Comparison of ENCODE assay signal across 26 cellular contexts in the genomic region with DNA sequence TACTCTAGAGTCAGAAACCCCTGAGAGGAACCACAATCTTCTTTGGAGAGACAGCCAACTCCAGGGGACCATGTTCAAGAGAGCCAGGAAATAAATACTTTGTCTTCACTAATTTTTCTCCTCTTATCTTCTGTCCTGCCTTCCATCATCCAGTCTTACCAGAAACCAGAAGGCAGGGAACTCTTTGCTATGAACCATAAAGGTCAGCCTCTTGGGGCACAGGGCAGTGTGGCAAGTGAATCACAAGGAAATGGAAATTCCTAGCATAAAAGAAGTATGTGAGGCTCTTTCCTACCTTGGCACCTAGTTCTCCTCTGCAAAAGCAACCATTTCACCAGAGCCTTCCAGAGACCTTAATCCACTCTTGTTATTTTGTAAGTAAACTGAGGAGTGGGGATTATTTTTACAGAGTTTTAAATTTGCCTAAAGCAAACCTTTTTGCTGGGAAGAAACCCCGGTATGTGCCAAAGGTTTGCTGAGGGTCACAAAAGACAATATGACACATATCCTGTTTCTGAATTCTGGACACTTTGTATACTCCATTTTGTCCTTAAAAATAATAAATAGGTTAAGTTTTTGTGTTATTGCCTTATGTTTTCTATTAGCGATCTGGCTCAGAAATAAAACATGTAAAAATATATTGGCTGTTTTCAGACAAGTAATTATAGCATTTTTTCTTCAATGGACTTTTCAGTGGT.
DNase-seq lines count a peak whose midpoint lies in the region; ATAC-seq and TF ChIP-seq lines count a peak whose summit lies in the region.
"Had no signal": no experiment of that assay in that cellular context is flagged by ENCODE, and none has a peak within 500 bp of the region (broad histone marks: within the 10 kb centered on the region; RNA-seq: fewer than 3 reads in every experiment).

No MANE protein-coding gene starts in this region.

- H3K27ac ChIP-seq in hepatocyte (peak overlapping the region; percentile 39), ovary (no peak overlapping the region), foreskin keratinocyte (no peak overlapping the region)
- H3K27ac ChIP-seq: A549; BLaER1 treated with 17β-estradiol and CSF1 and Interleukin-3, amounts not matched to agents 10 nM and 100 nM; brain microvascular endothelial cell; neutrophil; transverse colon; VCaP had no signal

- H4K20me1 ChIP-seq in hepatocyte (ENCODE audit: insufficient read depth, poor library complexity, severe bottlenecking), result no peaks in the 10 kb centered on the region
- H4K20me1 ChIP-seq: BLaER1 treated with 17β-estradiol and CSF1 and Interleukin-3, amounts not matched to agents 10 nM and 100 nM had no signal

- peak; percentile 16 for DNase-seq in ACHN
- DNase-seq in M059J (ENCODE audit: low read depth), result peak; percentile 70
- DNase-seq in choroid plexus epithelial cell (ENCODE audit: low read depth), result peak; percentile 19
- no peak for DNase-seq in hepatocyte (ENCODE audit: low spot score)
- DNase-seq in activated gamma-delta T cell (lab: John Stamatoyannopoulos, UW), result no peak
- DNase-seq in activated CD4-positive, alpha-beta memory T cell treated with anti-CD3 and anti-CD28 coated beads for 36 hours, result no peak
- no peak for DNase-seq in ovary
- DNase-seq in foreskin keratinocyte, result no peak
- DNase-seq: activated CD4-positive, alpha-beta T cell treated with anti-CD3 and anti-CD28 coated beads, Interleukin-2, amount 50 U/mL, for 1 hour; activated CD8-positive, alpha-beta memory T cell treated with anti-CD3 and anti-CD28 coated beads, Interleukin-2, amount 50 U/mL, for 4 hours; activated naive CD8-positive, alpha-beta T cell treated with anti-CD3 and anti-CD28 coated beads, Interleukin-2, amount 50 U/mL, for 24 hours; brain microvascular endothelial cell; Caco-2; GOT3; kidney glomerular epithelial cell; mammary epithelial cell; NCI-H1417; NCI-H2107; NCI-H510A; stimulated activated naive CD8-positive, alpha-beta T cell treated with anti-CD3 and anti-CD28 coated beads, Interleukin-15, amount 100 ng/mL, for 72 hours; transverse colon had no signal

- H3K27me3 ChIP-seq in hepatocyte, result no peaks in the 10 kb centered on the region
- no peaks in the 10 kb centered on the region for H3K27me3 ChIP-seq in ovary
- no peaks in the 10 kb centered on the region for H3K27me3 ChIP-seq in foreskin keratinocyte
- H3K27me3 ChIP-seq: BLaER1 treated with 17β-estradiol and CSF1 and Interleukin-3, amounts not matched to agents 10 nM and 100 nM; brain microvascular endothelial cell; neutrophil; transverse colon had no signal

- TF ChIP-seq POLR2A in ovary (IDR thresholded peaks at IDR 0.05), result no peak

- intact Hi-C loops in activated CD4-positive, alpha-beta memory T cell treated with anti-CD3 and anti-CD28 coated beads for 36 hours (cut with micrococcal nuclease), result no loop called here
- intact Hi-C loops in ovary (cut with DNase I), result no loop called here

- TF ChIP-seq EP300 in ovary (IDR thresholded peaks at IDR 0.05), result no peak

- in situ Hi-C loops in ACHN (cut with HindIII; ENCODE audit: low pct_ligation_motif_present, low pct_unique_long_range_greater_than_20kb, low sequenced_read_pairs), result no loop called here

- H3K9me2 ChIP-seq in hepatocyte (replicated peaks; ENCODE audit: insufficient read depth), result no peaks in the 10 kb centered on the region

- H3K4me3 ChIP-seq in choroid plexus epithelial cell (ENCODE audit: low read depth, low read length) (no peak overlapping the region), hepatocyte (no peak overlapping the region), ovary (no peak overlapping the region)
- H3K4me3 ChIP-seq: A549; BLaER1 treated with 17β-estradiol and CSF1 and Interleukin-3, amounts not matched to agents 10 nM and 100 nM; transverse colon had no signal

- 73% methylated on average over 2 of the region's 2 CpGs for WGBS in hepatocyte (ENCODE audit: low lambda C conversion rate, missing lambda C conversion rate)
- 69 to 77% (median 71%) methylated on average over 2 of the region's 2 CpGs for WGBS in ovary, 3 donors

- ATAC-seq in foreskin keratinocyte, result no peak
- ATAC-seq: A549; activated naive CD8-positive, alpha-beta T cell treated with anti-CD3 and anti-CD28 coated beads, Interleukin-2, amount 50 U/mL, for 24 hours; HepG2; stimulated activated naive CD8-positive, alpha-beta T cell treated with anti-CD3 and anti-CD28 coated beads, Interleukin-15, amount 100 ng/mL, for 72 hours had no signal

- H3K36me3 Mint-ChIP-seq in activated CD4-positive, alpha-beta memory T cell treated with anti-CD3 and anti-CD28 coated beads for 36 hours, result peaks cover 3% of the 10 kb centered on the region

- POLR2A ChIA-PET in activated CD4-positive, alpha-beta memory T cell treated with anti-CD3 and anti-CD28 coated beads for 36 hours (lab: Charles Lee), result no interaction called here

- H3K4me1 ChIP-seq in hepatocyte (ENCODE audit: insufficient read depth), result no peaks in the 10 kb centered on the region
- H3K4me1 ChIP-seq in ovary (ENCODE audit: insufficient read depth), result no peaks in the 10 kb centered on the region
- H3K4me1 ChIP-seq in foreskin keratinocyte, result no peaks in the 10 kb centered on the region
- H3K4me1 ChIP-seq: A549; BLaER1 treated with 17β-estradiol and CSF1 and Interleukin-3, amounts not matched to agents 10 nM and 100 nM; Caco-2; transverse colon had no signal

- no peak overlapping the region for H3K4me2 ChIP-seq in hepatocyte
- H3K4me2 ChIP-seq: A549; BLaER1 treated with 17β-estradiol and CSF1 and Interleukin-3, amounts not matched to agents 10 nM and 100 nM had no signal

- no peak overlapping the region for H3K4me3 Mint-ChIP-seq in activated CD4-positive, alpha-beta memory T cell treated with anti-CD3 and anti-CD28 coated beads for 36 hours
- H3K4me3 Mint-ChIP-seq: activated naive CD8-positive, alpha-beta T cell treated with anti-CD3 and anti-CD28 coated beads, Interleukin-2, amount 50 U/mL, for 24 hours; stimulated activated naive CD8-positive, alpha-beta T cell treated with anti-CD3 and anti-CD28 coated beads, Interleukin-15, amount 100 ng/mL, for 72 hours had no signal

- H3K27me3 Mint-ChIP-seq in activated CD4-positive, alpha-beta memory T cell treated with anti-CD3 and anti-CD28 coated beads for 36 hours, result no peaks in the 10 kb centered on the region
- H3K27me3 Mint-ChIP-seq: activated naive CD8-positive, alpha-beta T cell treated with anti-CD3 and anti-CD28 coated beads, Interleukin-2, amount 50 U/mL, for 24 hours; stimulated activated naive CD8-positive, alpha-beta T cell treated with anti-CD3 and anti-CD28 coated beads, Interleukin-15, amount 100 ng/mL, for 72 hours had no signal

- CTCF ChIA-PET in activated CD4-positive, alpha-beta memory T cell treated with anti-CD3 and anti-CD28 coated beads for 36 hours (lab: Charles Lee), result no interaction called here

- TF ChIP-seq CTCF in choroid plexus epithelial cell (conservative IDR thresholded peaks at IDR 0.05; ENCODE audit: low read depth, low read length) (no peak), hepatocyte (IDR thresholded peaks at IDR 0.05; ENCODE audit: poor library complexity) (no peak), ovary (IDR thresholded peaks at IDR 0.05) (no peak), foreskin keratinocyte (conservative IDR thresholded peaks at IDR 0.05) (no peak)

- H3K36me3 ChIP-seq in hepatocyte (replicated peaks; ENCODE audit: insufficient read depth, low read depth) (no peaks in the 10 kb centered on the region), ovary (no peaks in the 10 kb centered on the region)
- H3K36me3 ChIP-seq: BLaER1 treated with 17β-estradiol and CSF1 and Interleukin-3, amounts not matched to agents 10 nM and 100 nM; brain microvascular endothelial cell; neutrophil; transverse colon had no signal

- peaks cover 5% of the 10 kb centered on the region for H3K9me3 ChIP-seq in hepatocyte (ENCODE audit: low read depth)
- no peaks in the 10 kb centered on the region for H3K9me3 ChIP-seq in ovary
- H3K9me3 ChIP-seq: Caco-2, neutrophil had no signal

- no peak overlapping the region for H3K27ac Mint-ChIP-seq in activated CD4-positive, alpha-beta memory T cell treated with anti-CD3 and anti-CD28 coated beads for 36 hours
- H3K27ac Mint-ChIP-seq: activated naive CD8-positive, alpha-beta T cell treated with anti-CD3 and anti-CD28 coated beads, Interleukin-2, amount 50 U/mL, for 24 hours; stimulated activated naive CD8-positive, alpha-beta T cell treated with anti-CD3 and anti-CD28 coated beads, Interleukin-15, amount 100 ng/mL, for 72 hours had no signal

- no peaks in the 10 kb centered on the region for H3K4me1 Mint-ChIP-seq in activated CD4-positive, alpha-beta memory T cell treated with anti-CD3 and anti-CD28 coated beads for 36 hours (ENCODE audit: low read depth)
- H3K4me1 Mint-ChIP-seq: activated naive CD8-positive, alpha-beta T cell treated with anti-CD3 and anti-CD28 coated beads, Interleukin-2, amount 50 U/mL, for 24 hours; stimulated activated naive CD8-positive, alpha-beta T cell treated with anti-CD3 and anti-CD28 coated beads, Interleukin-15, amount 100 ng/mL, for 72 hours had no signal

- H3K79me2 ChIP-seq in hepatocyte, result no peaks in the 10 kb centered on the region

- peaks cover 10% of the 10 kb centered on the region for H3K9me3 Mint-ChIP-seq in activated CD4-positive, alpha-beta memory T cell treated with anti-CD3 and anti-CD28 coated beads for 36 hours

- no peak overlapping the region for H2AFZ ChIP-seq in hepatocyte

Comparison
In these comparisons a context has a peak if more than half of its experiments do, and no peak if none do; other contexts are left out.
1. DNase-seq: peak in ACHN (single experiment), M059J (single experiment) and choroid plexus epithelial cell (single experiment); none in hepatocyte (single experiment), activated gamma-delta T cell (single experiment), activated CD4-positive, alpha-beta memory T cell treated with anti-CD3 and anti-CD28 coated beads for 36 hours (single experiment), ovary (0 of 5) and foreskin keratinocyte (0 of 2).